8 cellular contexts compared by ENCODE assay signal in the genomic region with DNA sequence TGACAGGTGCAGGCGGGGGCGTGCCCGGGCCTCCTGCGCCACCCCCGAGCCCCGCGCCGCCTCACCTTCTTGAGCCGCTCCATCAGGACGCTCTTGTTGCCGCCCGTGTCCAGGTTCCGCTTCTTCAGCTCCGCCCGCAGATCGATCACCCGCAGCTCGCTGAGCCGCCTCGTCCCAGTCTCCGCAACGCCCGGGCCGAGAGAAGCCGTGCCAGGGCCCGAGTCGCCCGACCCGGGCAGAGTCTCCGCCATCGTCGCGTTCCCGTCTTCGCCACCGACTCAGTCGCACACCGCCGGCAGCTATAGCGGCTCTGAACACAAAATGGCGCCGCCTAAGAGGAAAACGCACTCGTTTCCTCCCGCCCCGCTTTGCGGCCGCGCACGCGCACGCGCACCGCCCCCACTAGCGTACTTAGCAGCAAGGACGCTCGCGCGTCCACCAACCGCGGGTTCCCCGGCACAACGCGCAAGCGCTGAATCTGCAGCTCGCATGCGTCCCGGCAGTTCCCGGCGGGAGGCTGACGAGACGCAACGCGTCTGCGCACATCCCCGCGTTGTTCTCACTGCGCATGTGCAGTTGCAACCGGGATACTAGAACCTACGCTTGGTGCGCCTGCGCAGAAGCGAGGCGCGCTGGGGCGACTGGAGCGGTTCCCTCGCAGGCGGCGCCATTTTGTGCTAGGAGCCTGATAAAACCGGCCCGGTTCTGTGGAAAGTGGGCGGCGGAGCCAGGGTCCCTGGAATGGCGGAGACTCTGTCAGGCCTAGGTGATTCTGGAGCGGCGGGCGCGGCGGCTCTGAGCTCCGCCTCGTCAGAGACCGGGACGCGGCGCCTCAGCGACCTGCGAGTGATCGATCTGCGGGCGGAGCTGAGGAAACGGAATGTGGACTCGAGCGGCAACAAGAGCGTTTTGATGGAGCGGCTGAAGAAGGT. TPM values are rescaled to one million over a fixed set of nuclear protein-coding genes. Genes with fewer than 3 reads are reported as not detected.
DNase-seq lines count a peak whose midpoint lies in the region; ATAC-seq and TF ChIP-seq lines count a peak whose summit lies in the region.

A gene (plus strand): TSS at position 619 of the 932 bp plus-strand sequence. CDS start 123 bp downstream, at position 742.
A gene (minus strand): TSS at position 312 of the 932 bp plus-strand sequence. CDS start 61 bp downstream, at position 251.

- no peaks in the 10 kb centered on the region; the same call in 1 of the 2 replicates for H3F3A ChIP-seq in PC-9 (ENCODE audit: insufficient read depth, low read depth)

- H4K20me1 ChIP-seq in PC-9 (ENCODE audit: insufficient read depth), result peaks cover 37% of the 10 kb centered on the region

- TF ChIP-seq CTCF in PC-9 (conservative IDR thresholded peaks at IDR 0.05) (no peak), mucosa of descending colon (IDR thresholded peaks at IDR 0.05) (no peak)

- peak within 1 kb of the TSS; percentile 99 for H3K4me3 ChIP-seq in Jurkat, Clone E6-1 (ENCODE audit: low read length)
- H3K4me3 ChIP-seq in PC-9 (peak within 1 kb of the TSS; percentile 91), mucosa of descending colon (peak within 1 kb of the TSS; percentile 99)

- no peaks in the 10 kb centered on the region for H3K27me3 ChIP-seq in PC-9 (ENCODE audit: insufficient read depth, low read depth)

- intact Hi-C loops in PC-9 (cut with micrococcal nuclease; ENCODE audit: unreplicated experiment) (loop anchor here (2.0 kb wide), 1 partner anchor 58 kb away; a partner anchor contains a TSS), mucosa of descending colon (cut with DNase I, micrococcal nuclease) (no loop called here)

- POLR2A ChIA-PET in PC-9 (lab: Charles Lee; ENCODE audit: unreplicated experiment), result interaction anchor here (0.6 to 0.9 kb wide), 4 partner anchors 46 to 744 kb away, joined by 3 to 5 read pairs (median 4); a partner anchor contains a TSS

- H3K36me3 ChIP-seq in PC-9 (ENCODE audit: low read depth) (peaks cover 20% of the 10 kb centered on the region), mucosa of descending colon (ENCODE audit: low read depth) (peaks cover 8% of the 10 kb centered on the region)

- CTCF ChIA-PET in PC-9 (lab: Charles Lee), result interaction anchor here (1.3 kb wide), 1 partner anchor 64 kb away, joined by 7 read pairs; no protein-coding TSS in a partner anchor

- peak; percentile 99 for DNase-seq in DMS153 (lab: John Stamatoyannopoulos, UW)
- DNase-seq in Jurkat, Clone E6-1 (ENCODE audit: low read depth, low spot score), result peak; percentile 99
- peak; percentile 94 to 97 for DNase-seq in PC-9
- peak; percentile 99 for DNase-seq in activated T-cell treated with anti-CD3 and anti-CD28 coated beads, Interleukin-2, amount 50 U/mL, for 1 hour
- peak; percentile 96 for DNase-seq in epithelial cell of prostate (ENCODE audit: low read depth, low spot score)
- peak; percentile 98 to 100 (median 100) for DNase-seq in mucosa of descending colon
- peak; percentile 100 for DNase-seq in stimulated activated CD8-positive, alpha-beta memory T cell treated with anti-CD3 and anti-CD28 coated beads, Interleukin-4, amount 100 ng/mL, for 24 hours (ENCODE audit: low read depth)

- no TSS peak for BruUV-seq in PC-9 (replicated peaks; lab: Mats Ljungman, UMichigan)

- H3K9me3 ChIP-seq in PC-9 (ENCODE audit: insufficient read depth, low read depth) (no peaks in the 10 kb centered on the region), mucosa of descending colon (no peaks in the 10 kb centered on the region)

- peaks cover 95% of the 10 kb centered on the region for H3K79me2 ChIP-seq in PC-9 (ENCODE audit: low read depth)

- H2AFZ ChIP-seq in PC-9, result peak within 1 kb of the TSS; percentile 78

- no peaks in the 10 kb centered on the region for H3K9me2 ChIP-seq in PC-9 (ENCODE audit: insufficient read depth)

- ATAC-seq in GM21619 (IDR thresholded peaks at IDR 0.05; ENCODE audit: unreplicated experiment) (peak; percentile 55), mucosa of descending colon (peak; percentile 95)

- H3K4me1 ChIP-seq in PC-9 (replicated peaks; ENCODE audit: insufficient read depth) (peaks cover 17% of the 10 kb centered on the region), mucosa of descending colon (ENCODE audit: low read depth) (peaks cover 46% of the 10 kb centered on the region)

- H3K4me2 ChIP-seq in PC-9, result peak within 1 kb of the TSS; percentile 94

- H3K27ac ChIP-seq in PC-9 (peak within 1 kb of the TSS; percentile 65), epithelial cell of prostate (peak within 1 kb of the TSS; percentile 77)

RNA-seq across cellular contexts. Expression of the first gene that starts in this region (rescaled TPM):
- 107 TPM for polyA plus RNA-seq in Jurkat, Clone E6-1 (2012; ENCODE audit: insufficient read depth, insufficient read length)
- 68.7 and 88.7 TPM in 2 replicates for total RNA-seq in PC-9 (2021)
- 100 to 1,000 TPM in 1 of 3 donors, 10 to 100 TPM in 2; 78.8 to 115 (median 83.3) TPM for total RNA-seq in mucosa of descending colon

RNA-seq across cellular contexts. Expression of the second gene that starts in this region (rescaled TPM):
- 70.9 TPM for polyA plus RNA-seq in Jurkat, Clone E6-1 (2012; ENCODE audit: insufficient read depth, insufficient read length)
- total RNA-seq in PC-9 (2021), result 43.1 and 66.1 TPM in 2 replicates
- total RNA-seq in mucosa of descending colon, result 100 to 1,000 TPM in 2 of 3 donors, 10 to 100 TPM in 1; 66.7 to 122 (median 102) TPM

Comparison
In these comparisons a context has a peak if more than half of its experiments do, and no peak if none do; other contexts are left out.
1. Peak in every context shown above with its lines: DNase-seq, ATAC-seq, H3K4me3 ChIP-seq and H3K27ac ChIP-seq.